ENCODE assay signal across 14 cellular contexts in the genomic region with DNA sequence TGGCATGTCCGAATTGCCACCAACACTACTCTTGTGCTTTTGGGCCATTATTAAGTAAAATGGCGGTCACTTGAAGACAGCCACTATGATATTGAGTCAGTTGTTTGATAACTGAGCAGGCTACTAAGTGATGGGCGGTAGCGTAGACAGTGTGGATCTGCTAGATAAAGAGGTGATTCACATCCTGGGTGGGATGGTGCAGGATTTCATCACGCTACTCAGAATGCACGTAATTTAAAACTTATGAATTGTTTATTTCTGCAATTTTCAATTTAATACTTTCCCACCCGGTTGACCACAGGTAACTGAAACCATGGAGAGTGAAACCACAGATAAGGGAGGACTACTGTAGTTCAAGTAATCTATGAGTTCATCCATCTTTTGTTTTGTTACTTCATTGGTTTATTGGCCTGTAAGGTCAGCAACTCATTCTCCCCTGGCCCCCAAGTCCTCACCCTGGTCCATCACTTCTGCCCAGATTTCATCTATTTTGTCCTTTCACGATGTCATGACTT. TPM values are rescaled to one million over a fixed set of nuclear protein-coding genes. Genes with fewer than 3 reads are reported as not detected.
A peak's percentile ranks its signal among the peaks of the same experiment; 100 is the strongest.
DNase-seq lines count a peak whose midpoint lies in the region; ATAC-seq, FAIRE-seq and TF ChIP-seq lines count a peak whose summit lies in the region.
"Had no signal": no experiment of that assay in that cellular context is flagged by ENCODE, and none has a peak within 500 bp of the region (broad histone marks: within the 10 kb centered on the region; RNA-seq: fewer than 3 reads in every experiment).

No MANE protein-coding gene starts in this region.

- no peak for TF ChIP-seq POLR2A in GM12878 (IDR thresholded peaks at IDR 0.05; ENCODE audit: low read depth, low read length)

- H3K4me3 ChIP-seq in OCI-LY3 (ENCODE audit: low read length): no peak overlapping the region
- peak overlapping the region; percentile 40; the same call in 1 of the 2 replicates for H3K4me3 ChIP-seq in GM12878
- H3K4me3 ChIP-seq in right atrium auricular region: no peak overlapping the region

- H3K9me3 ChIP-seq in OCI-LY3 (ENCODE audit: insufficient read depth, low read length) (no peaks in the 10 kb centered on the region), GM12878 (replicated peaks; ENCODE audit: control insufficient read depth, insufficient read depth, low read length) (no peaks in the 10 kb centered on the region), right atrium auricular region (no peaks in the 10 kb centered on the region)

- SMC1A ChIA-PET in GM12878 (lab: Charles Lee; ENCODE audit: uncharacterized antibody, unreplicated experiment): interaction anchor here (1.0 kb wide), 1 partner anchor 80 kb away, joined by 4 read pairs; no protein-coding TSS in a partner anchor

- H3K4me2 ChIP-seq in OCI-LY3 (ENCODE audit: low read length) (peak overlapping the region; percentile 47), GM12878 (ENCODE audit: control insufficient read depth, insufficient read depth) (peak overlapping the region; percentile 1; the same call in 1 of the 2 replicates)

- RAD21 ChIA-PET in GM12878 (lab: Charles Lee; ENCODE audit: unreplicated experiment): interaction anchor here (1.6 kb wide), 1 partner anchor 80 kb away, joined by 4 read pairs; no protein-coding TSS in a partner anchor

- no TSS peak for BruUV-seq in GM12878 (replicated peaks; lab: Mats Ljungman, UMichigan)

- peaks cover 30% of the 10 kb centered on the region for H3K4me1 Mint-ChIP-seq in activated CD4-positive, alpha-beta T cell treated with anti-CD3 and anti-CD28 coated beads, Interleukin-2, amount 10 ng/mL, durations not matched to agents 7 days and 5 days
- H3K4me1 Mint-ChIP-seq in nephron progenitor cell: peaks cover 39% of the 10 kb centered on the region

- POLR2A ChIA-PET in activated CD4-positive, alpha-beta T cell treated with anti-CD3 and anti-CD28 coated beads, Interleukin-2, amount 10 ng/mL, durations not matched to agents 7 days and 5 days (lab: Charles Lee): no interaction called here
- POLR2A ChIA-PET in GM12878 (lab: Charles Lee): no interaction called here

- no peak for TF ChIP-seq RAD21 in GM12878 (IDR thresholded peaks at IDR 0.05; ENCODE audit: insufficient read depth, low read depth, low read length)

- peaks cover 38% of the 10 kb centered on the region for H3K36me3 ChIP-seq in OCI-LY3 (replicated peaks; ENCODE audit: low read depth, low read length)
- peaks cover 3 to 13% of the 10 kb centered on the region in 2 experiments for H3K36me3 ChIP-seq in GM12878 (ENCODE audit: control insufficient read depth in 2 of 2, insufficient read depth in 2 of 2, low read length in 1 of 2)
- H3K36me3 ChIP-seq in right atrium auricular region: peaks cover 36% of the 10 kb centered on the region

- H3K27me3 ChIP-seq in OCI-LY3 (ENCODE audit: low read depth, low read length): no peaks in the 10 kb centered on the region
- no peaks in the 10 kb centered on the region for H3K27me3 ChIP-seq in GM12878 (replicated peaks in 1 of 2; ENCODE audit: control insufficient read depth in 2 of 2, insufficient read depth in 2 of 2, low read length in 1 of 2)
- no peaks in the 10 kb centered on the region for H3K27me3 ChIP-seq in right atrium auricular region

- H3K9me3 Mint-ChIP-seq in activated CD4-positive, alpha-beta T cell treated with anti-CD3 and anti-CD28 coated beads, Interleukin-2, amount 10 ng/mL, durations not matched to agents 7 days and 5 days: no peaks in the 10 kb centered on the region
- H3K9me3 Mint-ChIP-seq in nephron progenitor cell: peaks cover 64% of the 10 kb centered on the region

- H3K79me2 ChIP-seq in OCI-LY3 (ENCODE audit: low read length) (peaks cover 38% of the 10 kb centered on the region), GM12878 (ENCODE audit: control insufficient read depth, insufficient read depth, low read length) (peaks cover 22% of the 10 kb centered on the region)

- H4K20me1 ChIP-seq in OCI-LY3 (ENCODE audit: insufficient read depth, low read length): 0 out of 2 replicates have a peak, but pooled peaks cover 4% of the 10 kb centered on the region
- no peaks in the 10 kb centered on the region for H4K20me1 ChIP-seq in GM12878 (ENCODE audit: control insufficient read depth, insufficient read depth)

- H3K27ac ChIP-seq in OCI-LY3 (ENCODE audit: low read length): peak overlapping the region; percentile 54
- H3K27ac ChIP-seq in GM12878 (ENCODE audit: control insufficient read depth, insufficient read depth): peak overlapping the region; percentile 4; the same call in 1 of the 2 replicates
- no peak overlapping the region for H3K27ac ChIP-seq in right atrium auricular region

- intact Hi-C loops in GM12878 (cut with micrococcal nuclease; ENCODE audit: unreplicated experiment): loop anchor here (2.0 to 5.0 kb wide), 4 partner anchors 81 to 463 kb away; a partner anchor contains a TSS

- no peak for FAIRE-seq in GM12878 (lab: Jason Lieb, UNC)
- FAIRE-seq: endothelial cell of umbilical vein had no signal

- peaks cover 19% of the 10 kb centered on the region for H3K36me3 Mint-ChIP-seq in activated CD4-positive, alpha-beta T cell treated with anti-CD3 and anti-CD28 coated beads, Interleukin-2, amount 10 ng/mL, durations not matched to agents 7 days and 5 days (ENCODE audit: low read depth)
- H3K36me3 Mint-ChIP-seq in nephron progenitor cell (ENCODE audit: low read depth): peaks cover 31% of the 10 kb centered on the region

- TF ChIP-seq CTCF in OCI-LY3 (IDR thresholded peaks at IDR 0.05; ENCODE audit: low read depth, low read length) (no peak), GM12878 (IDR thresholded peaks at IDR 0.05 in 2 of 3, conservative IDR thresholded peaks at IDR 0.05 in 1 of 3; ENCODE audit: control insufficient read depth in 2 of 3, extremely low read depth in 1 of 3, insufficient read depth in 1 of 3, low read depth in 3 of 3, low read length in 3 of 3) (no peak), nephron progenitor cell (IDR thresholded peaks at IDR 0.05) (no peak), right atrium auricular region (IDR thresholded peaks at IDR 0.05) (no peak)

- CTCF ChIA-PET in activated CD4-positive, alpha-beta T cell treated with anti-CD3 and anti-CD28 coated beads, Interleukin-2, amount 10 ng/mL, durations not matched to agents 7 days and 5 days (lab: Charles Lee): no interaction called here
- CTCF ChIA-PET in GM12878 (lab: Yijun Ruan, JAX): interaction anchor here (1.2 to 2.4 kb wide), 2 partner anchors 19 to 81 kb away, joined by 3 to 10 read pairs; no protein-coding TSS in a partner anchor

- H3K27me3 Mint-ChIP-seq in activated CD4-positive, alpha-beta T cell treated with anti-CD3 and anti-CD28 coated beads, Interleukin-2, amount 10 ng/mL, durations not matched to agents 7 days and 5 days: no peaks in the 10 kb centered on the region
- H3K27me3 Mint-ChIP-seq in nephron progenitor cell (ENCODE audit: low read depth, poor library complexity): no peaks in the 10 kb centered on the region

- no peak for TF ChIP-seq EP300 in GM12878 (IDR thresholded peaks at IDR 0.05; ENCODE audit: borderline replicate concordance in 1 of 2, control insufficient read depth in 1 of 2, low read depth in 2 of 2, low read length in 2 of 2)

- 36% methylated on average over 8 of the region's 8 CpGs for WGBS in GM12878 (ENCODE audit: insufficient coverage, insufficient replicate concordance, low lambda C conversion rate, missing lambda C conversion rate)

- ATAC-seq in GM12878: no peak

- peak overlapping the region; percentile 47 for H3K4me3 Mint-ChIP-seq in activated CD4-positive, alpha-beta T cell treated with anti-CD3 and anti-CD28 coated beads, Interleukin-2, amount 10 ng/mL, durations not matched to agents 7 days and 5 days
- H3K4me3 Mint-ChIP-seq in nephron progenitor cell: peak overlapping the region; percentile 64

- H2AFZ ChIP-seq in OCI-LY3 (ENCODE audit: low read depth, low read length) (no peak overlapping the region), GM12878 (ENCODE audit: control insufficient read depth, low read depth, low read length) (no peak overlapping the region)

- H3K4me1 ChIP-seq in OCI-LY3 (ENCODE audit: low read length) (peaks cover 51% of the 10 kb centered on the region), GM12878 (ENCODE audit: control insufficient read depth, insufficient read depth, low read length) (no peaks in the 10 kb centered on the region; the same call in 1 of the 2 replicates), right atrium auricular region (peaks cover 0 to 17% of the 10 kb centered on the region in 2 donors)

- H3K9ac ChIP-seq in OCI-LY3 (ENCODE audit: low read length) (peak overlapping the region; percentile 19; the same call in 1 of the 2 replicates), GM12878 (ENCODE audit: control insufficient read depth, insufficient read depth, low read length) (no peak overlapping the region)

- no peak for DNase-seq in activated CD4-positive, alpha-beta T cell treated with anti-CD3 and anti-CD28 coated beads, Interleukin-2, amount 10 ng/mL, durations not matched to agents 7 days and 5 days
- DNase-seq in activated CD4-positive, alpha-beta T cell treated with anti-CD3 and anti-CD28 coated beads, Interleukin-2, amount 50 U/mL, for 4 hours: no peak
- no peak for DNase-seq in GM12878 (ENCODE audit: low read depth, low spot score)
- DNase-seq in nephron progenitor cell: no peak
- no peak for DNase-seq in NCI-H345 treated with DMSO at 0.1 percent for 48 hours (lab: John Stamatoyannopoulos, UW; ENCODE audit: unreplicated experiment)
- no peak for DNase-seq in right atrium auricular region (ENCODE audit: low spot score)
- no peak for DNase-seq in NCI-H187 treated with DMSO at 0.1 percent for 48 hours (lab: John Stamatoyannopoulos, UW)
- DNase-seq: activated CD8-positive, alpha-beta memory T cell treated with anti-CD3 and anti-CD28 coated beads, Interleukin-2, amount 50 U/mL, for 4 hours; GOT3; MM.1S; nucleus accumbens; RPMI8226 had no signal

- H3K27ac Mint-ChIP-seq in activated CD4-positive, alpha-beta T cell treated with anti-CD3 and anti-CD28 coated beads, Interleukin-2, amount 10 ng/mL, durations not matched to agents 7 days and 5 days: peak overlapping the region; percentile 78
- no peak overlapping the region for H3K27ac Mint-ChIP-seq in nephron progenitor cell

- in situ Hi-C loops in GM12878 (cut with MboI): loop anchor here (10.0 kb wide), 2 partner anchors 81 to 461 kb away; no protein-coding TSS in a partner anchor

RNA-seq across cellular contexts. Expression of a gene that starts 2.9 kb away (rescaled TPM):
- total RNA-seq in activated CD4-positive, alpha-beta T cell treated with anti-CD3 and anti-CD28 coated beads, Interleukin-2, amount 10 ng/mL, durations not matched to agents 7 days and 5 days: 10 to 100 TPM; 76.9 to 82.0 TPM
- 26.6 and 27.5 TPM in 2 replicates for total RNA-seq in GM12878 (2013; cell fraction: nucleolus; rRNA removed)
- 22.2 and 25.2 TPM in 2 replicates for total RNA-seq in GM12878 (2014; rRNA removed)
- total RNA-seq in GM12878 (2014; rRNA removed; fragmentation: Illumina TruSeq; extraction: Trizol): 20.0 and 22.3 TPM in 2 replicates
- total RNA-seq in GM12878 (2021): 58.3 and 60.2 TPM in 2 replicates
- polyA plus RNA-seq in GM12878 (2011; ENCODE audit: low read depth): 20.3 TPM
- 20.7 and 43.0 TPM in 2 replicates for polyA plus RNA-seq in GM12878 (2011; rRNA removed)
- 40.0 and 41.8 TPM in 2 replicates for polyA plus RNA-seq in GM12878 (2011; cell fraction: cytosol; rRNA removed)
- 102 and 103 TPM in 2 replicates for polyA plus RNA-seq in GM12878 (2011; cell fraction: nucleus; rRNA removed)
- 48.2 and 53.3 TPM in 2 replicates for polyA plus RNA-seq in GM12878 (2012)
- 26.3 and 35.2 TPM in 2 replicates for polyA plus RNA-seq in GM12878 (2014; fragmentation: Illumina TruSeq; extraction: Trizol)
- 10 to 100 TPM in 1 of 2 experiments, 1 to 10 TPM in 1; 5.0 to 13.3 TPM for polyA plus RNA-seq in GM12878 (2014; fragmentation: Nextera tagmentation; extraction: Ambion mirVana)
- polyA plus RNA-seq in GM12878 (2014; rRNA removed): 43.8 and 55.4 TPM in 2 replicates
- 10 to 100 TPM; 74.6 to 79.2 TPM for polyA plus RNA-seq in GM12878 (2016; fragmentation: Nextera tagmentation; extraction: Ambion mirVana)
- polyA minus RNA-seq in GM12878 (2011; rRNA and poly(A)+ RNA removed): 48.6 and 50.8 TPM in 2 replicates
- 13.9 and 21.6 TPM in 2 replicates for polyA minus RNA-seq in GM12878 (2011; cell fraction: cytosol; rRNA and poly(A)+ RNA removed)
- 24.3 and 37.5 TPM in 2 replicates for polyA minus RNA-seq in GM12878 (2011; cell fraction: nucleus; rRNA and poly(A)+ RNA removed)
- 10 to 100 TPM; 41.7 to 53.9 TPM for total RNA-seq in right atrium auricular region

RNA-seq across cellular contexts. Expression of a gene that starts 18.4 kb away (rescaled TPM):
- 10 to 100 TPM; 81.7 to 97.1 TPM for total RNA-seq in activated CD4-positive, alpha-beta T cell treated with anti-CD3 and anti-CD28 coated beads, Interleukin-2, amount 10 ng/mL, durations not matched to agents 7 days and 5 days
- total RNA-seq in GM12878 (2013; cell fraction: nucleolus; rRNA removed): 42.1 and 42.8 TPM in 2 replicates
- total RNA-seq in GM12878 (2014; rRNA removed) (128 and 139 TPM in 2 replicates), GM12878 (2014; rRNA removed; fragmentation: Illumina TruSeq; extraction: Trizol) (106 and 111 TPM in 2 replicates), GM12878 (2021) (130 and 134 TPM in 2 replicates), right atrium auricular region (100 to 1,000 TPM; 218 to 823 TPM)
- 178 TPM for polyA plus RNA-seq in GM12878 (2011; ENCODE audit: low read depth)
- polyA plus RNA-seq in GM12878 (2011; rRNA removed) (47.1 and 106 TPM in 2 replicates), GM12878 (2014; fragmentation: Illumina TruSeq; extraction: Trizol) (39.3 and 103 TPM in 2 replicates), GM12878 (2014; fragmentation: Nextera tagmentation; extraction: Ambion mirVana) (100 to 1,000 TPM; 312 to 341 TPM), GM12878 (2014; rRNA removed) (101 and 126 TPM in 2 replicates), GM12878 (2016; fragmentation: Nextera tagmentation; extraction: Ambion mirVana) (100 to 1,000 TPM; 160 to 192 TPM)
- 213 and 236 TPM in 2 replicates for polyA plus RNA-seq in GM12878 (2011; cell fraction: cytosol; rRNA removed)
- polyA plus RNA-seq in GM12878 (2011; cell fraction: nucleus; rRNA removed): 50.7 and 72.3 TPM in 2 replicates
- 117 and 122 TPM in 2 replicates for polyA plus RNA-seq in GM12878 (2012)
- 213 and 336 TPM in 2 replicates for polyA minus RNA-seq in GM12878 (2011; rRNA and poly(A)+ RNA removed)
- polyA minus RNA-seq in GM12878 (2011; cell fraction: cytosol; rRNA and poly(A)+ RNA removed): 111 and 121 TPM in 2 replicates
- polyA minus RNA-seq in GM12878 (2011; cell fraction: nucleus; rRNA and poly(A)+ RNA removed): 20.8 and 27.8 TPM in 2 replicates

RNA-seq across cellular contexts. Expression of a gene that starts 55.8 kb away (rescaled TPM):
- total RNA-seq in activated CD4-positive, alpha-beta T cell treated with anti-CD3 and anti-CD28 coated beads, Interleukin-2, amount 10 ng/mL, durations not matched to agents 7 days and 5 days: under 1 TPM; 0.35 TPM
- 0.31 and 2.1 TPM in 2 replicates for total RNA-seq in GM12878 (2013; cell fraction: nucleolus; rRNA removed)
- total RNA-seq in GM12878 (2014; rRNA removed) (0.05 and 0.11 TPM in 2 replicates), GM12878 (2014; rRNA removed; fragmentation: Illumina TruSeq; extraction: Trizol) (not detected in 2 replicates), GM12878 (2021) (0.21 and 0.43 TPM in 2 replicates), right atrium auricular region (1 to 10 TPM; 6.4 to 7.0 TPM)
- 1.6 TPM for polyA plus RNA-seq in GM12878 (2011; ENCODE audit: low read depth)
- polyA plus RNA-seq in GM12878 (2011; rRNA removed) (0.27 and 0.30 TPM in 2 replicates), GM12878 (2014; fragmentation: Illumina TruSeq; extraction: Trizol) (0.16 and 1.5 TPM in 2 replicates), GM12878 (2014; fragmentation: Nextera tagmentation; extraction: Ambion mirVana) (under 1 TPM in 1 of 2 experiments, not detected in 1; 0.09 TPM), GM12878 (2014; rRNA removed) (not detected in 2 replicates), GM12878 (2016; fragmentation: Nextera tagmentation; extraction: Ambion mirVana) (under 1 TPM; 0.09 to 0.57 TPM)
- polyA plus RNA-seq in GM12878 (2011; cell fraction: cytosol; rRNA removed): 0.18 and 0.43 TPM in 2 replicates
- 0.13 and 0.19 TPM in 2 replicates for polyA plus RNA-seq in GM12878 (2011; cell fraction: nucleus; rRNA removed)
- 1.2 and 1.3 TPM in 2 replicates for polyA plus RNA-seq in GM12878 (2012)
- 0.37 and 0.57 TPM in 2 replicates for polyA minus RNA-seq in GM12878 (2011; rRNA and poly(A)+ RNA removed)
- not detected in 2 replicates for polyA minus RNA-seq in GM12878 (2011; cell fraction: cytosol; rRNA and poly(A)+ RNA removed)
- polyA minus RNA-seq in GM12878 (2011; cell fraction: nucleus; rRNA and poly(A)+ RNA removed): 0.12 and 0.29 TPM in 2 replicates
- total RNA-seq: endothelial cell of umbilical vein had no signal
- polyA plus RNA-seq: endothelial cell of umbilical vein had no signal

Comparison
In these comparisons a context has a peak if more than half of its experiments do, and no peak if none do; other contexts are left out.
1. H3K27ac ChIP-seq: peak in OCI-LY3 (single experiment) and GM12878 (single experiment); none in right atrium auricular region (0 of 2).